9 cellular contexts compared by ENCODE assay signal in the genomic region with DNA sequence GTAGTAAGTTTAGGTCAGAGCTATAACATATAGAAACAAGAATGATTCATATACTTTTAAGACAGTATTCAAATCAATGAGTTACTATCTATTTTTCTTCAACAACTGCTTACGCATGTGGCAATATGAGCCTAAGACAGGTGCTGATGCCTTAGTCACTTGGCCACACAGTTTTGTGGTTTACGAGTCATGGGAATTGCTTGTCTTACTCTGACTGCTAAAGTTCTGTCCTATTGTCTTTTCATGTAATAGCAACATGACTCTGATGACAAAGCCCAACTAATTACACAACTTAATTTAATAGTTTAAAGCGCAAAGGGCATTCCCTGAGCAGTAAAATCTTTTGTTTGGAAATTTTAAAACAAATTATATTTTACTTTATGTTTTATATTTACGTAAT.
A peak's percentile ranks its signal among the peaks of the same experiment; 100 is the strongest.
DNase-seq lines count a peak whose midpoint lies in the region; ATAC-seq, FAIRE-seq and TF ChIP-seq lines count a peak whose summit lies in the region.
"Had no signal": no experiment of that assay in that cellular context is flagged by ENCODE, and none has a peak within 500 bp of the region (broad histone marks: within the 10 kb centered on the region; RNA-seq: fewer than 3 reads in every experiment).

No MANE protein-coding gene starts in this region.

- peaks cover 17% of the 10 kb centered on the region for H3K4me1 ChIP-seq in A549
- H3K4me1 ChIP-seq in A673 (ENCODE audit: insufficient read depth, low read length, poor library complexity, severe bottlenecking): no peaks in the 10 kb centered on the region

- POLR2A ChIA-PET in A549 (lab: Yijun Ruan, JAX): no interaction called here
- POLR2A ChIA-PET in A673 (lab: Charles Lee; ENCODE audit: low non-redundant PET): no interaction called here

- intact Hi-C loops in A673 (cut with micrococcal nuclease; ENCODE audit: unreplicated experiment): no loop called here

- TF ChIP-seq CTCF in A549 (IDR thresholded peaks at IDR 0.05): no peak
- no peak for TF ChIP-seq CTCF in A673 (conservative IDR thresholded peaks at IDR 0.05; ENCODE audit: low read depth, low read length)
- TF ChIP-seq CTCF in GM20000 (IDR thresholded peaks at IDR 0.05; ENCODE audit: extremely low read depth, missing control alignments): no peak

- CTCF ChIA-PET in A549 (lab: Yijun Ruan, JAX) (no interaction called here), A673 (lab: Charles Lee) (no interaction called here)

- H3K4me2 ChIP-seq in A549: peak overlapping the region; percentile 13; the same call in 1 of the 3 replicates

- H3K9me3 ChIP-seq in A549 (no peaks in the 10 kb centered on the region), A673 (ENCODE audit: low read depth, low read length, poor library complexity, severe bottlenecking) (no peaks in the 10 kb centered on the region)

- BruUV-seq in A673 (replicated peaks; lab: Mats Ljungman, UMichigan): no TSS peak

- no peak for FAIRE-seq in A549 (lab: Jason Lieb, UNC)

- no peak overlapping the region for H3K27ac ChIP-seq in A549
- peak overlapping the region; percentile 44 for H3K27ac ChIP-seq in epithelial cell of prostate
- H3K27ac ChIP-seq in A673 (ENCODE audit: low read depth, low read length, poor library complexity, severe bottlenecking): no peak overlapping the region

- TF ChIP-seq EP300 in A549 (IDR thresholded peaks at IDR 0.05): peak; percentile 27 to 50; a peak in 2 of 5 replicates

- H3K27me3 ChIP-seq in A673 (replicated peaks; ENCODE audit: insufficient read depth, low read depth, low read length, poor library complexity): no peaks in the 10 kb centered on the region

- peak in 1 of 2 experiments; percentile 63 for DNase-seq in A549 (ENCODE audit: low read depth in 1 of 2, low spot score in 1 of 2)
- DNase-seq in M059J (ENCODE audit: low read depth): peak; percentile 98
- peak; percentile 99 for DNase-seq in epithelial cell of prostate (ENCODE audit: low read depth, low spot score)
- no peak for DNase-seq in RPMI8226
- no peak for DNase-seq in A673 (ENCODE audit: low spot score)
- DNase-seq in GM20000 (ENCODE audit: low spot score): no peak
- DNase-seq in NCI-H1436 treated with DMSO at 0.1 percent for 48 hours (lab: John Stamatoyannopoulos, UW): no peak
- DNase-seq: NCI-H446 treated with DMSO at 0.1 percent for 48 hours had no signal

- WGBS in A549 (ENCODE audit: missing lambda C conversion rate): 47% methylated on average over 4 of the region's 4 CpGs

- ATAC-seq in A549: peak; percentile 39 to 60; a peak in 3 of 6 replicates
- ATAC-seq in GM19023 (IDR thresholded peaks at IDR 0.05; ENCODE audit: unreplicated experiment): peak; percentile 50

- no peak for TF ChIP-seq RAD21 in A549 (conservative IDR thresholded peaks at IDR 0.05 in 1 of 2, IDR thresholded peaks at IDR 0.05 in 1 of 2)

- H3K4me3 ChIP-seq in A549: no peak overlapping the region
- H3K4me3 ChIP-seq in A673 (ENCODE audit: low read depth, low read length, poor library complexity, severe bottlenecking): no peak overlapping the region

- H3K36me3 ChIP-seq in A673 (ENCODE audit: insufficient read depth, low read length, poor library complexity, severe bottlenecking): no peaks in the 10 kb centered on the region

- no peak for TF ChIP-seq POLR2A in A549 (IDR thresholded peaks at IDR 0.05; ENCODE audit: low read length)

TF ChIP-seq in A549, 52 proteins besides CTCF, POLR2A, EP300 and RAD21:
- TF ChIP-seq HDAC2 (IDR thresholded peaks at IDR 0.05): no peak
- TF ChIP-seq EHMT2 (IDR thresholded peaks at IDR 0.05; ENCODE audit: low read depth): no peak
- no peak for TF ChIP-seq TFCP2L1 (CRISPR knock-in tag; IDR thresholded peaks at IDR 0.05)
- no peak for TF ChIP-seq MAFK (IDR thresholded peaks at IDR 0.05; ENCODE audit: partially characterized antibody)
- TF ChIP-seq, protein P1, sequence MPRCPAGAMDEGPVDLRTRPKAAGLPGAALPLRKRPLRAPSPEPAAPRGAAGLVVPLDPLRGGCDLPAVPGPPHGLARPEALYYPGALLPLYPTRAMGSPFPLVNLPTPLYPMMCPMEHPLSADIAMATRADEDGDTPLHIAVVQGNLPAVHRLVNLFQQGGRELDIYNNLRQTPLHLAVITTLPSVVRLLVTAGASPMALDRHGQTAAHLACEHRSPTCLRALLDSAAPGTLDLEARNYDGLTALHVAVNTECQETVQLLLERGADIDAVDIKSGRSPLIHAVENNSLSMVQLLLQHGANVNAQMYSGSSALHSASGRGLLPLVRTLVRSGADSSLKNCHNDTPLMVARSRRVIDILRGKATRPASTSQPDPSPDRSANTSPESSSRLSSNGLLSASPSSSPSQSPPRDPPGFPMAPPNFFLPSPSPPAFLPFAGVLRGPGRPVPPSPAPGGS (IDR thresholded peaks at IDR 0.05): no peak
- 0 out of 2 replicates have a peak, but pooled peaks have one; percentile 17 for TF ChIP-seq FOSL2 (IDR thresholded peaks at IDR 0.05)
- peak; percentile 46 for TF ChIP-seq FOSL2 (CRISPR knock-in tag; IDR thresholded peaks at IDR 0.05)
- TF ChIP-seq, protein P2, sequence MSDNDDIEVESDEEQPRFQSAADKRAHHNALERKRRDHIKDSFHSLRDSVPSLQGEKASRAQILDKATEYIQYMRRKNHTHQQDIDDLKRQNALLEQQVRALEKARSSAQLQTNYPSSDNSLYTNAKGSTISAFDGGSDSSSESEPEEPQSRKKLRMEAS (IDR thresholded peaks at IDR 0.05): no peak
- TF ChIP-seq CHD2 (IDR thresholded peaks at IDR 0.05; ENCODE audit: low read length, partially characterized antibody): no peak
- TF ChIP-seq JUNB (IDR thresholded peaks at IDR 0.05): peak; percentile 54; the same call in 1 of the 2 replicates

Comparison
In these comparisons a context has a peak if more than half of its experiments do, and no peak if none do; other contexts are left out.
1. DNase-seq: peak in M059J (single experiment) and epithelial cell of prostate (single experiment); none in RPMI8226 (single experiment), A673 (single experiment), GM20000 (single experiment) and NCI-H1436 treated with DMSO at 0.1 percent for 48 hours (single experiment).